In genomic region chr10:124093076-124093773, GRCh38 we compare ENCODE assay signal across 1 cellular context.
TF ChIP-seq lines count a peak whose summit lies in the region.

TSS of gene CHST15 (minus strand) at chr10:124093598. CDS start at chr10:124046212, 47,386 bp downstream.

TF ChIP-seq in WTC11, 78 proteins besides CTCF, POLR2A, EP300 and RAD21 (continued from another document):
- TF ChIP-seq ARID4B (CRISPR knock-in tag; IDR thresholded peaks at IDR 0.05; ENCODE audit: borderline replicate concordance) = no peak
- no peak for TF ChIP-seq ZNF232 (CRISPR knock-in tag; IDR thresholded peaks at IDR 0.05)
- no peak for TF ChIP-seq GRHL2 (CRISPR knock-in tag; IDR thresholded peaks at IDR 0.05; ENCODE audit: insufficient replicate concordance, severe bottlenecking)
- TF ChIP-seq FOXP4 (CRISPR knock-in tag; IDR thresholded peaks at IDR 0.05) = no peak
- no peak for TF ChIP-seq ELF4 (CRISPR knock-in tag; IDR thresholded peaks at IDR 0.05; ENCODE audit: low read depth)
- no peak for TF ChIP-seq ZNF423 (CRISPR knock-in tag; IDR thresholded peaks at IDR 0.05)
